9 cellular contexts compared by ENCODE assay signal in genomic region chr20:12012241-12013222, GRCh38.
DNase-seq lines count a peak whose midpoint lies in the region; ATAC-seq, FAIRE-seq and TF ChIP-seq lines count a peak whose summit lies in the region.
"Had no signal": no experiment of that assay in that cellular context is flagged by ENCODE, and none has a peak within 500 bp of the region (broad histone marks: within the 10 kb centered on the region; RNA-seq: fewer than 3 reads in every experiment).

No MANE protein-coding gene starts in this region.

- H3K36me3 Mint-ChIP-seq in endothelial cell (ENCODE audit: low read depth, unreplicated experiment) = no peaks in the 10 kb centered on the region

- H3K9me3 ChIP-seq in mucosa of descending colon = no peaks in the 10 kb centered on the region

- no peak for FAIRE-seq in GM12892 (lab: Jason Lieb, UNC)

- ATAC-seq in HG03575 (IDR thresholded peaks at IDR 0.05; ENCODE audit: extremely low read depth, insufficient number of reproducible peaks, low FRiP score, unreplicated experiment) (peak; percentile 79), mucosa of descending colon (peak; percentile 97), GM19328 (IDR thresholded peaks at IDR 0.05; ENCODE audit: unreplicated experiment) (no peak)

- no peaks in the 10 kb centered on the region for H3K4me1 ChIP-seq in mucosa of descending colon (ENCODE audit: low read depth)

- H3K36me3 ChIP-seq in BJ (ENCODE audit: control insufficient read depth, insufficient read depth, low read length) (no peaks in the 10 kb centered on the region), mucosa of descending colon (ENCODE audit: low read depth) (no peaks in the 10 kb centered on the region)

- TF ChIP-seq POLR2A in GM12892 (IDR thresholded peaks at IDR 0.05; ENCODE audit: low read depth, low read length) = no peak

- POLR2A ChIA-PET in BJ (lab: Charles Lee) = no interaction called here

- no peaks in the 10 kb centered on the region for H3K27me3 ChIP-seq in BJ (ENCODE audit: control insufficient read depth, insufficient read depth, low read length)

- no peaks in the 10 kb centered on the region for H3K27me3 Mint-ChIP-seq in endothelial cell (ENCODE audit: unreplicated experiment)

- DNase-seq in BJ (ENCODE audit: low read depth) (no peak), GM12892 (ENCODE audit: insufficient read length) (peak; percentile 13), RPMI8226 (peak; percentile 72), endothelial cell (ENCODE audit: low spot score) (peak; percentile 52), mucosa of descending colon (peak in 1 of 3 donors; percentile 77), amniotic stem cell (lab: John Stamatoyannopoulos, UW) (no peak)
- DNase-seq: right cardiac atrium had no signal

- peaks cover 8% of the 10 kb centered on the region for H3K4me1 Mint-ChIP-seq in endothelial cell (ENCODE audit: unreplicated experiment)

- H3K4me3 Mint-ChIP-seq in endothelial cell (ENCODE audit: unreplicated experiment) = no peak overlapping the region

- intact Hi-C loops in mucosa of descending colon (cut with DNase I, micrococcal nuclease) = no loop called here

- TF ChIP-seq CTCF in BJ (IDR thresholded peaks at IDR 0.05; ENCODE audit: insufficient read depth, low read depth, low read length) (peak; percentile 84), endothelial cell (IDR thresholded peaks at IDR 0.05; ENCODE audit: unreplicated experiment) (peak; percentile 94), mucosa of descending colon (IDR thresholded peaks at IDR 0.05) (peak; percentile 64)

- CTCF ChIA-PET in BJ (lab: Yijun Ruan, JAX) = interaction anchor here (0.6 to 2.5 kb wide), 19 partner anchors 9 to 490 kb away, joined by 3 to 17 read pairs (median 3); no protein-coding TSS in a partner anchor

- H3K4me3 ChIP-seq in BJ (ENCODE audit: low read depth, low read length) (no peak overlapping the region), mucosa of descending colon (no peak overlapping the region)

- no peaks in the 10 kb centered on the region for H3K9me3 Mint-ChIP-seq in endothelial cell (ENCODE audit: unreplicated experiment)

- no peak overlapping the region for H3K27ac Mint-ChIP-seq in endothelial cell (ENCODE audit: unreplicated experiment)

Comparison
In these comparisons a context has a peak if more than half of its experiments do, and no peak if none do; other contexts are left out.
1. DNase-seq: peak in GM12892 (single experiment), RPMI8226 (single experiment) and endothelial cell (single experiment); none in BJ (single experiment) and amniotic stem cell (single experiment).
2. Peak in every context shown above with its lines, with median percentiles within 50 percentile points of each other: CTCF ChIP-seq.